21 cellular contexts compared by ENCODE assay signal in the genomic region with DNA sequence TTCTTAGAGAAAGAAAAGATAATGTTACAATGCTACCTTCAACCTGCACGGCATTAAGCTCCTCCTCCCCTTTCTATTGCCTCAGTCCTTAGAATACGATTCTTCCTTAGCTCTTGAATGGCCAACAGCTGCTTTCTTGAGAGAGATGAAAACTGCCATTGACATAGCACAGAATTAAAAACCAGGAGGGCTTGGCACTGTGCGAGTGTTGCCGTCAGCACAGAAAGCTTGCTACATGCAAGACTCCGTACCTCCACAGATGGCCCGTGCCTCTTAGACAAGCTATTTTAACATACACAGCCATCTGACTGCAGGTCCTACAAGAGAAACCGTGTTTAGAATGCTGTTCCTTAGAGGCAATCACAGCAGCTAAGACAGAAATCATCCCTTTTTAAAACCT. TPM values are rescaled to one million over a fixed set of nuclear protein-coding genes. Genes with fewer than 3 reads are reported as not detected.
"Had no signal": no experiment of that assay in that cellular context is flagged by ENCODE, and none has a peak within 500 bp of the region (broad histone marks: within the 10 kb centered on the region; RNA-seq: fewer than 3 reads in every experiment).

No MANE protein-coding gene starts in this region.

- H3K27me3 Mint-ChIP-seq: IgD-negative memory B cell had no signal

- DNase-seq: MV-4-11, NCI-H1048, NCI-H1105, NCI-H1436 treated with DMSO at 0.1 percent for 48 hours, NCI-H187 treated with DMSO at 0.1 percent for 48 hours, NCI-H2029 treated with DMSO at 0.1 percent for 48 hours, NCI-H2171 treated with DMSO at 0.1 percent for 48 hours, NCI-H345, NCI-H446 treated with DMSO at 0.1 percent for 48 hours, NCI-H510A treated with DMSO at 0.1 percent for 48 hours, NCI-H69, NCI-H774, RPMI8226, SHP77 treated with DMSO at 0.1 percent for 48 hours, SJCRH30 had no signal

- ATAC-seq: SK-N-SH treated with all-trans-retinoic acid at 6 μM for 48 hours had no signal

- H3K9me3 ChIP-seq: SJCRH30 had no signal

- H3K27ac ChIP-seq: HL-60, SJCRH30 had no signal

- H3K4me3 Mint-ChIP-seq: IgD-negative memory B cell had no signal

- H3K4me1 ChIP-seq: SJCRH30 had no signal

- FAIRE-seq: HTR-8/SVneo, RCC 7860 had no signal

- H3K27me3 ChIP-seq: SJCRH30 had no signal

- H3K4me3 ChIP-seq: SJCRH30 had no signal

- H3K27ac Mint-ChIP-seq: IgD-negative memory B cell had no signal

- H3K9me3 Mint-ChIP-seq: IgD-negative memory B cell had no signal

- H3K36me3 ChIP-seq: SJCRH30 had no signal

RNA-seq across cellular contexts. Expression of gene GPLD1, which starts 57.1 kb away (rescaled TPM):
- total RNA-seq: LHCN-M2 had no signal
